1 cellular context compared by ENCODE assay signal in the genomic region with DNA sequence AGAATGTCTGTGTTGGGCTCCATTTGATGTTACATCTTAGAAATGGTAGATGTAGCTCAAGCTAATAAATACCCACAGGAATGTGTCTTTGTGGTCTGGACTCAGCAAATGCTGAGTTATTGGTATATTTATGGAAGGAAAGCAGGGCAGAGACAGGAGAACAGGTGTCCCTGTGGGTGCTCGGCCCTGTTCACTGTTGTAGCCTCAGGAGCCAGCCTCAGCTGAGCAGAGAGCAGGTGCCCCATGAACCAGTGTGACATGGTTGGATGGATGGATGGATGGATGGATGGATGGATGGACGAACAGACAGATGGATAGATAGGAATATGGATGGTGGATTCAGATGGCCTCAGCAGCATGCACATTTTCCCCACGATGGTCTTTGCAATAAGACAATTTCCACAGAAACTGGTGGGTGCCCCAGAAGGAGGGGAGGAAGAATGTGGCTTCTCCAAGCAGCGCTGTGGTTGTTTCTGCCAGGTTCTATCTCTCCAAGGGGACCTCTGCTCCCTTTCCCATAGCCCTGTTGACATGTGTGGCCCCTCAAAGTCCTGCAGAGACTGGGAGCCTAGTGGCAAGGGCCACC.
TF ChIP-seq lines count a peak whose summit lies in the region.

No MANE protein-coding gene starts in this region.

TF ChIP-seq in IMR-90, 13 proteins besides CTCF, POLR2A, EP300 and RAD21 (continued from another document):
- TF ChIP-seq BHLHE40 (IDR thresholded peaks at IDR 0.05; ENCODE audit: low read depth, low read length) (no peak), FOS (IDR thresholded peaks at IDR 0.05; ENCODE audit: low read depth, low read length) (no peak), MAFK (IDR thresholded peaks at IDR 0.05; ENCODE audit: low read depth, low read length) (no peak), MXI1 (IDR thresholded peaks at IDR 0.05; ENCODE audit: borderline replicate concordance, low read depth, low read length) (no peak)
